Comparison of ENCODE assay signal across 10 cellular contexts in the genomic region with DNA sequence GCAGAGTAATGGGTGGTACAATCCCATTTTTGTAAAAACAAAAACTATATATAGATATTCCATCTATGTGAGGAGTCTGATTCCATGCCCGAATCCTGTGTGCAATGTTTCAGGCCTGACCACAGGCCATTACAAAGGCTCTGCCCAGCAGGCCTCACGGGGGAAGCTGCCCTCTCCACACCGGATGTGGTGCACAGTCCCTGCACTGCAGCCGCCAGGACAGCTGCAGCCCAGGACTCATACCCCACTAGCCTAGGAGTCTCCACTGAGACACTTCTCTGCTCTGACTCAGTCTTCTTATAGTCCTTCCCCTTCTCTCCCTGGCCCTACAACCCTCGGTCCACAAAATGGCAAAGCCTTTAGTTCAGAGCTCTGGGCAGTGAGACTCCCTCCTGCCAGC.
DNase-seq lines count a peak whose midpoint lies in the region; ATAC-seq and TF ChIP-seq lines count a peak whose summit lies in the region.
"Had no signal": no experiment of that assay in that cellular context is flagged by ENCODE, and none has a peak within 500 bp of the region (broad histone marks: within the 10 kb centered on the region; RNA-seq: fewer than 3 reads in every experiment).

No MANE protein-coding gene starts in this region.

- H3K4me3 Mint-ChIP-seq in dendritic cell treated with granulocyte-macrophage colony-stimulating factor and Interleukin-4, amounts not matched to agents 40 ng/mL and 50 ng/mL, for 4 days, result peak overlapping the region; percentile 44
- no peak overlapping the region for H3K4me3 Mint-ChIP-seq in osteocyte (ENCODE audit: unreplicated experiment)
- no peak overlapping the region for H3K4me3 Mint-ChIP-seq in activated T-cell treated with anti-CD3 and anti-CD28 coated beads, Interleukin-2, amount 50 U/mL, for 4 hours

- intact Hi-C loops in dendritic cell treated with granulocyte-macrophage colony-stimulating factor and Interleukin-4, amounts not matched to agents 40 ng/mL and 50 ng/mL, for 4 days (cut with micrococcal nuclease), result no loop called here

- peak overlapping the region; percentile 87 for H3K27ac Mint-ChIP-seq in dendritic cell treated with granulocyte-macrophage colony-stimulating factor and Interleukin-4, amounts not matched to agents 40 ng/mL and 50 ng/mL, for 4 days
- peak overlapping the region; percentile 66 for H3K27ac Mint-ChIP-seq in osteocyte (ENCODE audit: unreplicated experiment)

- ATAC-seq in GM19395 (IDR thresholded peaks at IDR 0.05; ENCODE audit: unreplicated experiment), result peak; percentile 42
- ATAC-seq in activated T-cell treated with anti-CD3 and anti-CD28 coated beads, Interleukin-2, amount 50 U/mL, for 4 hours, result no peak
- ATAC-seq: body of pancreas had no signal

- no peaks in the 10 kb centered on the region for H3K36me3 Mint-ChIP-seq in dendritic cell treated with granulocyte-macrophage colony-stimulating factor and Interleukin-4, amounts not matched to agents 40 ng/mL and 50 ng/mL, for 4 days (ENCODE audit: low read depth)
- H3K36me3 Mint-ChIP-seq in osteocyte (ENCODE audit: unreplicated experiment), result peaks cover 6% of the 10 kb centered on the region
- no peaks in the 10 kb centered on the region for H3K36me3 Mint-ChIP-seq in activated T-cell treated with anti-CD3 and anti-CD28 coated beads, Interleukin-2, amount 50 U/mL, for 4 hours (ENCODE audit: insufficient read depth)

- H3K27me3 Mint-ChIP-seq in dendritic cell treated with granulocyte-macrophage colony-stimulating factor and Interleukin-4, amounts not matched to agents 40 ng/mL and 50 ng/mL, for 4 days, result no peaks in the 10 kb centered on the region
- H3K27me3 Mint-ChIP-seq in osteocyte (ENCODE audit: unreplicated experiment), result no peaks in the 10 kb centered on the region
- H3K27me3 Mint-ChIP-seq in activated T-cell treated with anti-CD3 and anti-CD28 coated beads, Interleukin-2, amount 50 U/mL, for 4 hours (ENCODE audit: low read depth), result peaks cover 2% of the 10 kb centered on the region

- peak; percentile 36 to 42 for DNase-seq in Kasumi-1 (lab: John Stamatoyannopoulos, UW)
- no peak for DNase-seq in osteocyte (ENCODE audit: extremely low spot score, unreplicated experiment)
- no peak for DNase-seq in NCI-H1105 (lab: John Stamatoyannopoulos, UW)
- no peak for DNase-seq in stimulated activated naive CD4-positive, alpha-beta T cell (lab: John Stamatoyannopoulos, UW)
- DNase-seq in effector CD8-positive, alpha-beta T cell (lab: John Stamatoyannopoulos, UW), result no peak
- DNase-seq in activated T-cell treated with anti-CD3 and anti-CD28 coated beads, Interleukin-2, amount 50 U/mL, for 4 hours, result no peak
- DNase-seq: NCI-H146 had no signal

- TF ChIP-seq CTCF in osteocyte (IDR thresholded peaks at IDR 0.05), result no peak

- no peaks in the 10 kb centered on the region for H3K9me3 Mint-ChIP-seq in dendritic cell treated with granulocyte-macrophage colony-stimulating factor and Interleukin-4, amounts not matched to agents 40 ng/mL and 50 ng/mL, for 4 days
- H3K9me3 Mint-ChIP-seq in osteocyte (ENCODE audit: unreplicated experiment), result no peaks in the 10 kb centered on the region
- no peaks in the 10 kb centered on the region for H3K9me3 Mint-ChIP-seq in activated T-cell treated with anti-CD3 and anti-CD28 coated beads, Interleukin-2, amount 50 U/mL, for 4 hours

- H3K4me1 Mint-ChIP-seq in dendritic cell treated with granulocyte-macrophage colony-stimulating factor and Interleukin-4, amounts not matched to agents 40 ng/mL and 50 ng/mL, for 4 days (ENCODE audit: low read depth), result peaks cover 18% of the 10 kb centered on the region
- peaks cover 26% of the 10 kb centered on the region for H3K4me1 Mint-ChIP-seq in osteocyte (ENCODE audit: unreplicated experiment)
- peaks cover 2% of the 10 kb centered on the region for H3K4me1 Mint-ChIP-seq in activated T-cell treated with anti-CD3 and anti-CD28 coated beads, Interleukin-2, amount 50 U/mL, for 4 hours (ENCODE audit: low read depth)

Comparison
In these comparisons a context has a peak if more than half of its experiments do, and no peak if none do; other contexts are left out.
1. DNase-seq: peak in Kasumi-1 (2 of 2); none in osteocyte (single experiment), NCI-H1105 (single experiment), stimulated activated naive CD4-positive, alpha-beta T cell (0 of 6), effector CD8-positive, alpha-beta T cell (single experiment) and activated T-cell treated with anti-CD3 and anti-CD28 coated beads, Interleukin-2, amount 50 U/mL, for 4 hours (single experiment).